In the genomic region with DNA sequence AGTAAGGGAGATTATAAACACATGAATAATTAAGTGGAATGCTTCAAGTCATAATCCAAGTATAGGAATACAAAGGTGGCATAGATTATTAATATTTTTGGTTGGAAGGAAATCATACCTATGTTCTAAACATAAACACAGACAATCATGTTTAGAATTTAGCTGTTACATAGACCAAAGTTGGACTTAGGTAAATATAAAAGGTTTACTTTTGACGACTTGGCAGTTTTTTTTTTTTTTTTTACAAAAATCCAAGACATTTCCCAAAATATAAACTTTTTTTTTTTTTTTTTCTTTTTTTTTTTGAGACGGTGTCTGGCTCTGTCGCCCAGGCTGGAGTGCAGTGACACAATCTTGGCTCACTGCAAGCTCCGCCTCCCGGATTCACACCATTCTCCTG, we compare ENCODE assay signal across 1 cellular context.
TF ChIP-seq lines count a peak whose summit lies in the region.

No MANE protein-coding gene starts in this region.

TF ChIP-seq in K562, 482 proteins besides CTCF, POLR2A, EP300 and RAD21:
- no peak for TF ChIP-seq SRSF9 (IDR thresholded peaks at IDR 0.05; ENCODE audit: borderline replicate concordance, low read depth, low read length)
- peak; percentile 75 for TF ChIP-seq MAFG (tag; conservative IDR thresholded peaks at IDR 0.05)
- TF ChIP-seq, protein P1, sequence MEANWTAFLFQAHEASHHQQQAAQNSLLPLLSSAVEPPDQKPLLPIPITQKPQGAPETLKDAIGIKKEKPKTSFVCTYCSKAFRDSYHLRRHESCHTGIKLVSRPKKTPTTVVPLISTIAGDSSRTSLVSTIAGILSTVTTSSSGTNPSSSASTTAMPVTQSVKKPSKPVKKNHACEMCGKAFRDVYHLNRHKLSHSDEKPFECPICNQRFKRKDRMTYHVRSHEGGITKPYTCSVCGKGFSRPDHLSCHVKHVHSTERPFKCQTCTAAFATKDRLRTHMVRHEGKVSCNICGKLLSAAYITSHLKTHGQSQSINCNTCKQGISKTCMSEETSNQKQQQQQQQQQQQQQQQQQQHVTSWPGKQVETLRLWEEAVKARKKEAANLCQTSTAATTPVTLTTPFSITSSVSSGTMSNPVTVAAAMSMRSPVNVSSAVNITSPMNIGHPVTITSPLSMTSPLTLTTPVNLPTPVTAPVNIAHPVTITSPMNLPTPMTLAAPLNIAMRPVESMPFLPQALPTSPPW (CRISPR knock-in tag; IDR thresholded peaks at IDR 0.05), result no peak
- no peak for TF ChIP-seq POLR2AphosphoS5 (IDR thresholded peaks at IDR 0.05; ENCODE audit: control insufficient read depth, insufficient read depth, low read depth, low read length)
- TF ChIP-seq ZNF766 (CRISPR knock-in tag; conservative IDR thresholded peaks at IDR 0.05), result no peak
- no peak for TF ChIP-seq HDAC1 (IDR thresholded peaks at IDR 0.05)
- TF ChIP-seq MEF2A (IDR thresholded peaks at IDR 0.05; ENCODE audit: control insufficient read depth, low read depth, low read length), result no peak
- TF ChIP-seq SIN3A (IDR thresholded peaks at IDR 0.05; ENCODE audit: borderline replicate concordance in 2 of 2, control insufficient read depth in 1 of 2, low read depth in 2 of 2, low read length in 2 of 2), result no peak
- TF ChIP-seq MAFK (IDR thresholded peaks at IDR 0.05; ENCODE audit: low read length), result peak; percentile 74; the same call in 1 of the 2 replicates
- TF ChIP-seq, protein P2, sequence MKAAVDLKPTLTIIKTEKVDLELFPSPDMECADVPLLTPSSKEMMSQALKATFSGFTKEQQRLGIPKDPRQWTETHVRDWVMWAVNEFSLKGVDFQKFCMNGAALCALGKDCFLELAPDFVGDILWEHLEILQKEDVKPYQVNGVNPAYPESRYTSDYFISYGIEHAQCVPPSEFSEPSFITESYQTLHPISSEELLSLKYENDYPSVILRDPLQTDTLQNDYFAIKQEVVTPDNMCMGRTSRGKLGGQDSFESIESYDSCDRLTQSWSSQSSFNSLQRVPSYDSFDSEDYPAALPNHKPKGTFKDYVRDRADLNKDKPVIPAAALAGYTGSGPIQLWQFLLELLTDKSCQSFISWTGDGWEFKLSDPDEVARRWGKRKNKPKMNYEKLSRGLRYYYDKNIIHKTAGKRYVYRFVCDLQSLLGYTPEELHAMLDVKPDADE (conservative IDR thresholded peaks at IDR 0.05; ENCODE audit: control insufficient read depth, low read depth, low read length), result no peak
- TF ChIP-seq BMI1 (IDR thresholded peaks at IDR 0.05; ENCODE audit: low read length), result no peak
- TF ChIP-seq, protein P3, sequence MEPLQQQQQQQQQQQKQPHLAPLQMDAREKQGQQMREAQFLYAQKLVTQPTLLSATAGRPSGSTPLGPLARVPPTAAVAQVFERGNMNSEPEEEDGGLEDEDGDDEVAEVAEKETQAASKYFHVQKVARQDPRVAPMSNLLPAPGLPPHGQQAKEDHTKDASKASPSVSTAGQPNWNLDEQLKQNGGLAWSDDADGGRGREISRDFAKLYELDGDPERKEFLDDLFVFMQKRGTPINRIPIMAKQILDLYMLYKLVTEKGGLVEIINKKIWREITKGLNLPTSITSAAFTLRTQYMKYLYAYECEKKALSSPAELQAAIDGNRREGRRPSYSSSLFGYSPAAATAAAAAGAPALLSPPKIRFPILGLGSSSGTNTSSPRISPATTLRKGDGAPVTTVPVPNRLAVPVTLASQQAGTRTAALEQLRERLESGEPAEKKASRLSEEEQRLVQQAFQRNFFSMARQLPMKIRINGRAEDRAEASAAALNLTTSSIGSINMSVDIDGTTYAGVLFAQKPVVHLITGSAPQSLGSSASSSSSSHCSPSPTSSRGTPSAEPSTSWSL (CRISPR knock-in tag; IDR thresholded peaks at IDR 0.05; ENCODE audit: borderline replicate concordance), result no peak
- no peak for TF ChIP-seq RFX7 (CRISPR knock-in tag; IDR thresholded peaks at IDR 0.05)
- no peak for TF ChIP-seq RUNX1 (IDR thresholded peaks at IDR 0.05; ENCODE audit: low read depth)
- TF ChIP-seq ZNF316 (IDR thresholded peaks at IDR 0.05), result peak; percentile 91
- TF ChIP-seq, protein P4, sequence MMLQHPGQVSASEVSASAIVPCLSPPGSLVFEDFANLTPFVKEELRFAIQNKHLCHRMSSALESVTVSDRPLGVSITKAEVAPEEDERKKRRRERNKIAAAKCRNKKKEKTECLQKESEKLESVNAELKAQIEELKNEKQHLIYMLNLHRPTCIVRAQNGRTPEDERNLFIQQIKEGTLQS (IDR thresholded peaks at IDR 0.05), result no peak
- TF ChIP-seq, protein P4 (CRISPR knock-in tag; conservative IDR thresholded peaks at IDR 0.05), result no peak
- TF ChIP-seq MAFF (IDR thresholded peaks at IDR 0.05; ENCODE audit: low read length), result peak; percentile 78
- no peak for TF ChIP-seq ZNF830 (CRISPR knock-in tag; IDR thresholded peaks at IDR 0.05)
- TF ChIP-seq, protein P5, sequence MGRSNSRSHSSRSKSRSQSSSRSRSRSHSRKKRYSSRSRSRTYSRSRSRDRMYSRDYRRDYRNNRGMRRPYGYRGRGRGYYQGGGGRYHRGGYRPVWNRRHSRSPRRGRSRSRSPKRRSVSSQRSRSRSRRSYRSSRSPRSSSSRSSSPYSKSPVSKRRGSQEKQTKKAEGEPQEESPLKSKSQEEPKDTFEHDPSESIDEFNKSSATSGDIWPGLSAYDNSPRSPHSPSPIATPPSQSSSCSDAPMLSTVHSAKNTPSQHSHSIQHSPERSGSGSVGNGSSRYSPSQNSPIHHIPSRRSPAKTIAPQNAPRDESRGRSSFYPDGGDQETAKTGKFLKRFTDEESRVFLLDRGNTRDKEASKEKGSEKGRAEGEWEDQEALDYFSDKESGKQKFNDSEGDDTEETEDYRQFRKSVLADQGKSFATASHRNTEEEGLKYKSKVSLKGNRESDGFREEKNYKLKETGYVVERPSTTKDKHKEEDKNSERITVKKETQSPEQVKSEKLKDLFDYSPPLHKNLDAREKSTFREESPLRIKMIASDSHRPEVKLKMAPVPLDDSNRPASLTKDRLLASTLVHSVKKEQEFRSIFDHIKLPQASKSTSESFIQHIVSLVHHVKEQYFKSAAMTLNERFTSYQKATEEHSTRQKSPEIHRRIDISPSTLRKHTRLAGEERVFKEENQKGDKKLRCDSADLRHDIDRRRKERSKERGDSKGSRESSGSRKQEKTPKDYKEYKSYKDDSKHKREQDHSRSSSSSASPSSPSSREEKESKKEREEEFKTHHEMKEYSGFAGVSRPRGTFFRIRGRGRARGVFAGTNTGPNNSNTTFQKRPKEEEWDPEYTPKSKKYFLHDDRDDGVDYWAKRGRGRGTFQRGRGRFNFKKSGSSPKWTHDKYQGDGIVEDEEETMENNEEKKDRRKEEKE (IDR thresholded peaks at IDR 0.05; ENCODE audit: borderline replicate concordance in 1 of 2, control insufficient read depth in 1 of 2, low read depth in 2 of 2, low read length in 1 of 2), result no peak
- no peak for TF ChIP-seq HDAC2 (IDR thresholded peaks at IDR 0.05)
- TF ChIP-seq BHLHE40 (IDR thresholded peaks at IDR 0.05; ENCODE audit: low read length), result no peak
- TF ChIP-seq, protein P6, sequence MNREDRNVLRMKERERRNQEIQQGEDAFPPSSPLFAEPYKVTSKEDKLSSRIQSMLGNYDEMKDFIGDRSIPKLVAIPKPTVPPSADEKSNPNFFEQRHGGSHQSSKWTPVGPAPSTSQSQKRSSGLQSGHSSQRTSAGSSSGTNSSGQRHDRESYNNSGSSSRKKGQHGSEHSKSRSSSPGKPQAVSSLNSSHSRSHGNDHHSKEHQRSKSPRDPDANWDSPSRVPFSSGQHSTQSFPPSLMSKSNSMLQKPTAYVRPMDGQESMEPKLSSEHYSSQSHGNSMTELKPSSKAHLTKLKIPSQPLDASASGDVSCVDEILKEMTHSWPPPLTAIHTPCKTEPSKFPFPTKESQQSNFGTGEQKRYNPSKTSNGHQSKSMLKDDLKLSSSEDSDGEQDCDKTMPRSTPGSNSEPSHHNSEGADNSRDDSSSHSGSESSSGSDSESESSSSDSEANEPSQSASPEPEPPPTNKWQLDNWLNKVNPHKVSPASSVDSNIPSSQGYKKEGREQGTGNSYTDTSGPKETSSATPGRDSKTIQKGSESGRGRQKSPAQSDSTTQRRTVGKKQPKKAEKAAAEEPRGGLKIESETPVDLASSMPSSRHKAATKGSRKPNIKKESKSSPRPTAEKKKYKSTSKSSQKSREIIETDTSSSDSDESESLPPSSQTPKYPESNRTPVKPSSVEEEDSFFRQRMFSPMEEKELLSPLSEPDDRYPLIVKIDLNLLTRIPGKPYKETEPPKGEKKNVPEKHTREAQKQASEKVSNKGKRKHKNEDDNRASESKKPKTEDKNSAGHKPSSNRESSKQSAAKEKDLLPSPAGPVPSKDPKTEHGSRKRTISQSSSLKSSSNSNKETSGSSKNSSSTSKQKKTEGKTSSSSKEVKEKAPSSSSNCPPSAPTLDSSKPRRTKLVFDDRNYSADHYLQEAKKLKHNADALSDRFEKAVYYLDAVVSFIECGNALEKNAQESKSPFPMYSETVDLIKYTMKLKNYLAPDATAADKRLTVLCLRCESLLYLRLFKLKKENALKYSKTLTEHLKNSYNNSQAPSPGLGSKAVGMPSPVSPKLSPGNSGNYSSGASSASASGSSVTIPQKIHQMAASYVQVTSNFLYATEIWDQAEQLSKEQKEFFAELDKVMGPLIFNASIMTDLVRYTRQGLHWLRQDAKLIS (CRISPR knock-in tag; IDR thresholded peaks at IDR 0.05), result no peak
- TF ChIP-seq TCF3 (CRISPR knock-in tag; IDR thresholded peaks at IDR 0.05), result no peak
- TF ChIP-seq C11orf30 (IDR thresholded peaks at IDR 0.05; ENCODE audit: low read depth), result peak; percentile 78
- TF ChIP-seq HLTF (IDR thresholded peaks at IDR 0.05), result no peak
- TF ChIP-seq MTA2 (IDR thresholded peaks at IDR 0.05; ENCODE audit: low read depth), result no peak
- TF ChIP-seq, protein P7, sequence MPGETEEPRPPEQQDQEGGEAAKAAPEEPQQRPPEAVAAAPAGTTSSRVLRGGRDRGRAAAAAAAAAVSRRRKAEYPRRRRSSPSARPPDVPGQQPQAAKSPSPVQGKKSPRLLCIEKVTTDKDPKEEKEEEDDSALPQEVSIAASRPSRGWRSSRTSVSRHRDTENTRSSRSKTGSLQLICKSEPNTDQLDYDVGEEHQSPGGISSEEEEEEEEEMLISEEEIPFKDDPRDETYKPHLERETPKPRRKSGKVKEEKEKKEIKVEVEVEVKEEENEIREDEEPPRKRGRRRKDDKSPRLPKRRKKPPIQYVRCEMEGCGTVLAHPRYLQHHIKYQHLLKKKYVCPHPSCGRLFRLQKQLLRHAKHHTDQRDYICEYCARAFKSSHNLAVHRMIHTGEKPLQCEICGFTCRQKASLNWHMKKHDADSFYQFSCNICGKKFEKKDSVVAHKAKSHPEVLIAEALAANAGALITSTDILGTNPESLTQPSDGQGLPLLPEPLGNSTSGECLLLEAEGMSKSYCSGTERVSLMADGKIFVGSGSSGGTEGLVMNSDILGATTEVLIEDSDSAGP (CRISPR knock-in tag; IDR thresholded peaks at IDR 0.05), result no peak
- no peak for TF ChIP-seq DIDO1 (tag; IDR thresholded peaks at IDR 0.05; ENCODE audit: low read depth)
- TF ChIP-seq ADNP (tag; IDR thresholded peaks at IDR 0.05), result no peak
